1 cellular context compared by ENCODE assay signal in the genomic region with DNA sequence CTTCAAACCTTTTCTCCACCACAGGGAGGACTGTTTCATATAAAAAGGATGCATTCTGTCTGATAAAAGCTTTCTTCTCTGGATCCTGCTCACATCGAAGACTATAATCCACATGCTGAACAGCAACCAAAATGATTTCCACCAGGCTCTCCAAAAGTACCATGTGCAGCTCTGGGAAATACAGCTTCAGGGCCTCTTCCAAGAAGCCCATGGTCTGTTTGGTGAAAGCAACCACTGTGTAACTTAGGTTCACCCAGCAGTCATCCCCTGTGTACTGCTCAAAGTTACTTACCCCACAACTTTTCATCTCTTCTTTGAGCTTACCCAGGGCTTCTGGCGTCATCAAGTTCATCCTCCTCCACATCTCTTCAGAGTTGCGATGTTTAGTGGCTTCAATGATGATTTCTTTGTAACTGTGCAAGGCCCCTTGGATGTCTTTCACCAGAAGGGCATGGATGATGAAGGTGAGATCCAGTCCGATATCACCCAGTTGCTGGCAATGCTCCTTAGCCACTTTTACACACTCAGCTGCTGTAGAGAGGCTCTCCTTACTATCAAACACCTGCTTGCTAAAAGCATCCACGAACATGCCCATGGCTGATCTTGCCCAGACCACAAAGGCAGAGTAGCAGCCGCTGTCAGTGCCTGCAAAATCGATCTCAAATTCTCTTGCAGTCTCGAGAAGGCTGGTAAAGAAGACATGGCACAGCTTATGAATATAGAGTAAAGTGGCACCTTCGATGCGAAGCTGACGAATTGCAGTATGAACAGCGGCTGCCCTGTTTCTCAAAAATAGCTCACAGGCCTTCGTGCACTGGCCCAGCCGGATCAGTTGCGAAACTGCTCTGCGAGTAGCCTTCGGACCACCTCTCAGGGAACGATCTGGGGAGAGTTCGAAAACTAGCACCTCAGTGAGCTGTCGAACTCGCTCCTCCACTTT.
TF ChIP-seq lines count a peak whose summit lies in the region.

No MANE protein-coding gene starts in this region.

TF ChIP-seq in K562, 482 proteins besides CTCF, POLR2A, EP300 and RAD21 (continued from another document):
- TF ChIP-seq MGA (IDR thresholded peaks at IDR 0.05) = peak; percentile 63
- no peak for TF ChIP-seq ZFP1 (CRISPR knock-in tag; IDR thresholded peaks at IDR 0.05)
- TF ChIP-seq CREM (IDR thresholded peaks at IDR 0.05; ENCODE audit: low read depth) = 0 out of 2 replicates have a peak, but pooled peaks have one; percentile 29
- TF ChIP-seq ZNF184 (CRISPR knock-in tag; IDR thresholded peaks at IDR 0.05) = no peak
- TF ChIP-seq CTBP1 (IDR thresholded peaks at IDR 0.05; ENCODE audit: borderline replicate concordance) = peak; percentile 69
- TF ChIP-seq ASH1L (IDR thresholded peaks at IDR 0.05; ENCODE audit: borderline replicate concordance, low read depth, partially characterized antibody) = no peak
- TF ChIP-seq ARID3B (CRISPR knock-in tag; IDR thresholded peaks at IDR 0.05; ENCODE audit: borderline replicate concordance) = no peak
- no peak for TF ChIP-seq TEAD2 (tag; IDR thresholded peaks at IDR 0.05)
- TF ChIP-seq NR2C1 (IDR thresholded peaks at IDR 0.05) = no peak
- no peak for TF ChIP-seq NR2C1 (tag; IDR thresholded peaks at IDR 0.05)
- TF ChIP-seq, protein P1, sequence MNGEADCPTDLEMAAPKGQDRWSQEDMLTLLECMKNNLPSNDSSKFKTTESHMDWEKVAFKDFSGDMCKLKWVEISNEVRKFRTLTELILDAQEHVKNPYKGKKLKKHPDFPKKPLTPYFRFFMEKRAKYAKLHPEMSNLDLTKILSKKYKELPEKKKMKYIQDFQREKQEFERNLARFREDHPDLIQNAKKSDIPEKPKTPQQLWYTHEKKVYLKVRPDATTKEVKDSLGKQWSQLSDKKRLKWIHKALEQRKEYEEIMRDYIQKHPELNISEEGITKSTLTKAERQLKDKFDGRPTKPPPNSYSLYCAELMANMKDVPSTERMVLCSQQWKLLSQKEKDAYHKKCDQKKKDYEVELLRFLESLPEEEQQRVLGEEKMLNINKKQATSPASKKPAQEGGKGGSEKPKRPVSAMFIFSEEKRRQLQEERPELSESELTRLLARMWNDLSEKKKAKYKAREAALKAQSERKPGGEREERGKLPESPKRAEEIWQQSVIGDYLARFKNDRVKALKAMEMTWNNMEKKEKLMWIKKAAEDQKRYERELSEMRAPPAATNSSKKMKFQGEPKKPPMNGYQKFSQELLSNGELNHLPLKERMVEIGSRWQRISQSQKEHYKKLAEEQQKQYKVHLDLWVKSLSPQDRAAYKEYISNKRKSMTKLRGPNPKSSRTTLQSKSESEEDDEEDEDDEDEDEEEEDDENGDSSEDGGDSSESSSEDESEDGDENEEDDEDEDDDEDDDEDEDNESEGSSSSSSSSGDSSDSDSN (IDR thresholded peaks at IDR 0.05; ENCODE audit: borderline replicate concordance in 1 of 2, low read depth in 2 of 2, low read length in 2 of 2) = 0 out of 4 replicates have a peak, but pooled peaks of 1 of the 2 experiments have one; percentile 35
- TF ChIP-seq E2F6 (IDR thresholded peaks at IDR 0.05; ENCODE audit: borderline replicate concordance in 1 of 2, extremely low read depth in 1 of 2, insufficient read depth in 1 of 2, insufficient read length in 1 of 2, low read depth in 1 of 2, low read length in 1 of 2, poor library complexity in 1 of 2, severe bottlenecking in 1 of 2) = peak in 1 of 2 experiments; percentile 38
- TF ChIP-seq ZNF445 (CRISPR knock-in tag; IDR thresholded peaks at IDR 0.05; ENCODE audit: low read depth) = no peak
- no peak for TF ChIP-seq SMAD4 (CRISPR knock-in tag; conservative IDR thresholded peaks at IDR 0.05)
- TF ChIP-seq, protein P2, sequence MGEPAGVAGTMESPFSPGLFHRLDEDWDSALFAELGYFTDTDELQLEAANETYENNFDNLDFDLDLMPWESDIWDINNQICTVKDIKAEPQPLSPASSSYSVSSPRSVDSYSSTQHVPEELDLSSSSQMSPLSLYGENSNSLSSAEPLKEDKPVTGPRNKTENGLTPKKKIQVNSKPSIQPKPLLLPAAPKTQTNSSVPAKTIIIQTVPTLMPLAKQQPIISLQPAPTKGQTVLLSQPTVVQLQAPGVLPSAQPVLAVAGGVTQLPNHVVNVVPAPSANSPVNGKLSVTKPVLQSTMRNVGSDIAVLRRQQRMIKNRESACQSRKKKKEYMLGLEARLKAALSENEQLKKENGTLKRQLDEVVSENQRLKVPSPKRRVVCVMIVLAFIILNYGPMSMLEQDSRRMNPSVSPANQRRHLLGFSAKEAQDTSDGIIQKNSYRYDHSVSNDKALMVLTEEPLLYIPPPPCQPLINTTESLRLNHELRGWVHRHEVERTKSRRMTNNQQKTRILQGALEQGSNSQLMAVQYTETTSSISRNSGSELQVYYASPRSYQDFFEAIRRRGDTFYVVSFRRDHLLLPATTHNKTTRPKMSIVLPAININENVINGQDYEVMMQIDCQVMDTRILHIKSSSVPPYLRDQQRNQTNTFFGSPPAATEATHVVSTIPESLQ (CRISPR knock-in tag; IDR thresholded peaks at IDR 0.05) = no peak
- peak; percentile 95 for TF ChIP-seq CEBPB (tag; IDR thresholded peaks at IDR 0.05)
- TF ChIP-seq CEBPG (CRISPR knock-in tag; IDR thresholded peaks at IDR 0.05) = peak; percentile 72
- TF ChIP-seq CEBPG (tag; conservative IDR thresholded peaks at IDR 0.05 in 1 of 2, IDR thresholded peaks at IDR 0.05 in 1 of 2) = peak; percentile 55 to 84; a peak in 3 of 4 replicates
TF ChIP-seq in K562: peak in this region for 19.
